24 cellular contexts compared by ENCODE assay signal in genomic region chr6:139265512-139266190, GRCh38. TPM values are rescaled to one million over a fixed set of nuclear protein-coding genes. Genes with fewer than 3 reads are reported as not detected.
DNase-seq lines count a peak whose midpoint lies in the region; ATAC-seq, FAIRE-seq and TF ChIP-seq lines count a peak whose summit lies in the region.
"Had no signal": no experiment of that assay in that cellular context is flagged by ENCODE, and none has a peak within 500 bp of the region (broad histone marks: within the 10 kb centered on the region; RNA-seq: fewer than 3 reads in every experiment).

No MANE protein-coding gene starts in this region.

- H3K9me2 ChIP-seq in SU-DHL-6 (replicated peaks; ENCODE audit: insufficient read depth, low read length) = no peaks in the 10 kb centered on the region

- H3F3A ChIP-seq in SU-DHL-6 (ENCODE audit: insufficient read depth) = peaks cover 71% of the 10 kb centered on the region

- H3K27me3 Mint-ChIP-seq in activated T-helper 1 cell treated with anti-CD3 and anti-CD28 coated beads, Interleukin-12 subunit alpha, Interleukin-12 subunit beta, Interleukin-2, Interleukin-4 antibody, amounts not matched to agents 30 ng/mL and 10 ng/mL and 1 ng/mL, durations not matched to agents 14 hours and 24 hours and 36 hours (ENCODE audit: insufficient read depth) = no peaks in the 10 kb centered on the region
- no peaks in the 10 kb centered on the region for H3K27me3 Mint-ChIP-seq in stimulated activated naive B cell treated with anti-CD40 and anti-IgM and Interleukin-4, amounts not matched to agents 10 μg/mL and 1 μg/mL and 100 μg/mL, for 72 hours

- no peaks in the 10 kb centered on the region for H3K27me3 ChIP-seq in SU-DHL-6 (ENCODE audit: low read length)

- H2AFZ ChIP-seq in SU-DHL-6 (ENCODE audit: low read depth, low read length, severe bottlenecking) = no peak overlapping the region

- no peaks in the 10 kb centered on the region for H3K9me3 Mint-ChIP-seq in stimulated activated effector memory CD8-positive, alpha-beta T cell treated with anti-CD3 and anti-CD28 coated beads, Interleukin-12 subunit alpha, Interleukin-12 subunit beta, amount 100 ng/mL, for 72 hours
- no peaks in the 10 kb centered on the region for H3K9me3 Mint-ChIP-seq in activated T-helper 1 cell treated with anti-CD3 and anti-CD28 coated beads, Interleukin-12 subunit alpha, Interleukin-12 subunit beta, Interleukin-2, Interleukin-4 antibody, amounts not matched to agents 30 ng/mL and 10 ng/mL and 1 ng/mL, durations not matched to agents 14 hours and 24 hours and 36 hours
- H3K9me3 Mint-ChIP-seq in stimulated activated naive B cell treated with anti-CD40 and anti-IgM and Interleukin-4, amounts not matched to agents 10 μg/mL and 1 μg/mL and 100 μg/mL, for 72 hours = no peaks in the 10 kb centered on the region

- H3K27ac ChIP-seq in SU-DHL-6 (ENCODE audit: low read depth, low read length) = peak overlapping the region; percentile 90

- H3K27ac Mint-ChIP-seq in stimulated activated effector memory CD8-positive, alpha-beta T cell treated with anti-CD3 and anti-CD28 coated beads, Interleukin-12 subunit alpha, Interleukin-12 subunit beta, amount 100 ng/mL, for 72 hours = peak overlapping the region; percentile 12
- H3K27ac Mint-ChIP-seq in activated T-helper 1 cell treated with anti-CD3 and anti-CD28 coated beads, Interleukin-12 subunit alpha, Interleukin-12 subunit beta, Interleukin-2, Interleukin-4 antibody, amounts not matched to agents 30 ng/mL and 10 ng/mL and 1 ng/mL, durations not matched to agents 14 hours and 24 hours and 36 hours = no peak overlapping the region
- no peak overlapping the region for H3K27ac Mint-ChIP-seq in stimulated activated naive B cell treated with anti-CD40 and anti-IgM and Interleukin-4, amounts not matched to agents 10 μg/mL and 1 μg/mL and 100 μg/mL, for 72 hours

- H3K4me3 Mint-ChIP-seq in stimulated activated effector memory CD8-positive, alpha-beta T cell treated with anti-CD3 and anti-CD28 coated beads, Interleukin-12 subunit alpha, Interleukin-12 subunit beta, amount 100 ng/mL, for 72 hours = no peak overlapping the region
- H3K4me3 Mint-ChIP-seq in activated T-helper 1 cell treated with anti-CD3 and anti-CD28 coated beads, Interleukin-12 subunit alpha, Interleukin-12 subunit beta, Interleukin-2, Interleukin-4 antibody, amounts not matched to agents 30 ng/mL and 10 ng/mL and 1 ng/mL, durations not matched to agents 14 hours and 24 hours and 36 hours = no peak overlapping the region
- H3K4me3 Mint-ChIP-seq in stimulated activated naive B cell treated with anti-CD40 and anti-IgM and Interleukin-4, amounts not matched to agents 10 μg/mL and 1 μg/mL and 100 μg/mL, for 72 hours = no peak overlapping the region

- peak; percentile 45 for FAIRE-seq in GM19239 (lab: Jason Lieb, UNC)
- FAIRE-seq: A204.1, G401.6 had no signal

- peak overlapping the region; percentile 47 for H3K4me3 ChIP-seq in SU-DHL-6 (ENCODE audit: insufficient read depth, low read length, poor library complexity, severe bottlenecking)

- H3K36me3 Mint-ChIP-seq in stimulated activated effector memory CD8-positive, alpha-beta T cell treated with anti-CD3 and anti-CD28 coated beads, Interleukin-12 subunit alpha, Interleukin-12 subunit beta, amount 100 ng/mL, for 72 hours = no peaks in the 10 kb centered on the region
- no peaks in the 10 kb centered on the region for H3K36me3 Mint-ChIP-seq in activated T-helper 1 cell treated with anti-CD3 and anti-CD28 coated beads, Interleukin-12 subunit alpha, Interleukin-12 subunit beta, Interleukin-2, Interleukin-4 antibody, amounts not matched to agents 30 ng/mL and 10 ng/mL and 1 ng/mL, durations not matched to agents 14 hours and 24 hours and 36 hours (ENCODE audit: low read depth)
- peaks cover 6 to 10% of the 10 kb centered on the region in 2 donors for H3K36me3 Mint-ChIP-seq in stimulated activated naive B cell treated with anti-CD40 and anti-IgM and Interleukin-4, amounts not matched to agents 10 μg/mL and 1 μg/mL and 100 μg/mL, for 72 hours

- peak overlapping the region; percentile 100 for H3K4me2 ChIP-seq in SU-DHL-6 (ENCODE audit: low read depth, low read length, poor library complexity, severe bottlenecking)

- H3K9ac ChIP-seq in SU-DHL-6 (ENCODE audit: low read length) = peak overlapping the region; percentile 75

- DNase-seq in NCI-H2196 (lab: John Stamatoyannopoulos, UW; ENCODE audit: unreplicated experiment) = peak; percentile 6
- no peak for DNase-seq in NCI-H2196 treated with DMSO at 0.1 percent for 48 hours (lab: John Stamatoyannopoulos, UW; ENCODE audit: unreplicated experiment)
- DNase-seq in GM19239 (ENCODE audit: insufficient read length, low spot score) = no peak
- no peak for DNase-seq in stimulated activated effector memory CD8-positive, alpha-beta T cell treated with anti-CD3 and anti-CD28 coated beads, Interleukin-12 subunit alpha, Interleukin-12 subunit beta, amount 100 ng/mL, for 72 hours (ENCODE audit: low spot score in 2 of 2)
- no peak for DNase-seq in activated T-helper 1 cell treated with anti-CD3 and anti-CD28 coated beads, Interleukin-12 subunit alpha, Interleukin-12 subunit beta, Interleukin-2, Interleukin-4 antibody, amounts not matched to agents 30 ng/mL and 10 ng/mL and 1 ng/mL, durations not matched to agents 14 hours and 24 hours and 36 hours (ENCODE audit: low spot score)
- DNase-seq in T1000 (lab: John Stamatoyannopoulos, UW) = no peak
- no peak for DNase-seq in stimulated activated naive B cell treated with anti-CD40 and anti-IgM and Interleukin-4, amounts not matched to agents 10 μg/mL and 1 μg/mL and 100 μg/mL, for 72 hours
- DNase-seq: C1 segment of cervical spinal cord, GOT3, KBM-7, NCI-H1417 treated with DMSO at 0.1 percent for 48 hours, NCI-H1930, NCI-H2171, NCI-H510A, NCI-H774, OCI-M1, RPMI8226, SIG-M5, T-helper 1 cell had no signal

- H3K9me3 ChIP-seq in SU-DHL-6 (ENCODE audit: insufficient read depth, low read length) = no peaks in the 10 kb centered on the region

- peaks cover 12% of the 10 kb centered on the region for H3K4me1 Mint-ChIP-seq in stimulated activated effector memory CD8-positive, alpha-beta T cell treated with anti-CD3 and anti-CD28 coated beads, Interleukin-12 subunit alpha, Interleukin-12 subunit beta, amount 100 ng/mL, for 72 hours
- peaks cover 17% of the 10 kb centered on the region for H3K4me1 Mint-ChIP-seq in activated T-helper 1 cell treated with anti-CD3 and anti-CD28 coated beads, Interleukin-12 subunit alpha, Interleukin-12 subunit beta, Interleukin-2, Interleukin-4 antibody, amounts not matched to agents 30 ng/mL and 10 ng/mL and 1 ng/mL, durations not matched to agents 14 hours and 24 hours and 36 hours (ENCODE audit: low read depth)
- peaks cover 25 to 40% of the 10 kb centered on the region in 2 donors for H3K4me1 Mint-ChIP-seq in stimulated activated naive B cell treated with anti-CD40 and anti-IgM and Interleukin-4, amounts not matched to agents 10 μg/mL and 1 μg/mL and 100 μg/mL, for 72 hours

- H3K79me2 ChIP-seq in SU-DHL-6 (ENCODE audit: insufficient read depth, low read length) = peaks cover 60% of the 10 kb centered on the region

- no peaks in the 10 kb centered on the region for H3K36me3 ChIP-seq in SU-DHL-6 (ENCODE audit: low read length)

- no peaks in the 10 kb centered on the region for H4K20me1 ChIP-seq in SU-DHL-6 (ENCODE audit: low read depth, low read length)

- no peak for TF ChIP-seq CTCF in SU-DHL-6 (IDR thresholded peaks at IDR 0.05; ENCODE audit: insufficient read depth, low read length, poor library complexity, severe bottlenecking)

- ATAC-seq in stimulated activated effector memory CD8-positive, alpha-beta T cell treated with anti-CD3 and anti-CD28 coated beads, Interleukin-12 subunit alpha, Interleukin-12 subunit beta, amount 100 ng/mL, for 72 hours = no peak
- ATAC-seq in stimulated activated naive B cell treated with anti-CD40 and anti-IgM and Interleukin-4, amounts not matched to agents 10 μg/mL and 1 μg/mL and 100 μg/mL, for 72 hours (replicated peaks) = no peak
- ATAC-seq: HCT116, SK-N-SH treated with all-trans-retinoic acid at 6 μM for 48 hours had no signal

- intact Hi-C loops in activated T-helper 1 cell treated with anti-CD3 and anti-CD28 coated beads, Interleukin-12 subunit alpha, Interleukin-12 subunit beta, Interleukin-2, Interleukin-4 antibody, amounts not matched to agents 30 ng/mL and 10 ng/mL and 1 ng/mL, durations not matched to agents 14 hours and 24 hours and 36 hours (cut with micrococcal nuclease) = no loop called here

RNA-seq across cellular contexts. Expression of gene TXLNB, which starts 26.1 kb away (rescaled TPM):
- total RNA-seq in activated T-helper 1 cell treated with anti-CD3 and anti-CD28 coated beads, Interleukin-12 subunit alpha, Interleukin-12 subunit beta, Interleukin-2, Interleukin-4 antibody, amounts not matched to agents 30 ng/mL and 10 ng/mL and 1 ng/mL, durations not matched to agents 14 hours and 24 hours and 36 hours = 0.08 TPM in 1 of 2 replicates, not detected in the other
